Comparison of ENCODE assay signal across 21 cellular contexts in genomic region chr1:220315070-220315839, GRCh38.
"Had no signal": no experiment of that assay in that cellular context is flagged by ENCODE, and none has a peak within 500 bp of the region (broad histone marks: within the 10 kb centered on the region; RNA-seq: fewer than 3 reads in every experiment).

No MANE protein-coding gene starts in this region.

- H3K9me3 ChIP-seq: body of pancreas, esophagus squamous epithelium, neutrophil, ovary, prostate gland, thoracic aorta, upper lobe of left lung had no signal

- H3K4me3 ChIP-seq: body of pancreas, esophagus squamous epithelium, ovary, prostate gland, thoracic aorta, upper lobe of left lung had no signal

- H3K27me3 ChIP-seq: body of pancreas, esophagus squamous epithelium, ovary, upper lobe of left lung had no signal

- DNase-seq: activated gamma-delta T cell treated with Interleukin-2 at 50 U/mL for 16 hours; activated T-cell treated with anti-CD3 and anti-CD28 coated beads, Interleukin-2, amount 50 U/mL, for 1 hour; anterior cingulate cortex; body of pancreas; central memory CD4-positive, alpha-beta T cell; dermis blood vessel endothelial cell; effector CD8-positive, alpha-beta T cell; esophagus squamous epithelium; mesenchymal stem cell; ovary; stimulated activated CD4-positive, alpha-beta T cell treated with anti-CD3 and anti-CD28 coated beads, Interleukin-2, amount 100 ng/mL, for 24 hours; stimulated activated naive B cell treated with anti-CD40 and anti-IgM and Interleukin-4, amounts not matched to agents 10 μg/mL and 1 μg/mL and 100 μg/mL, for 72 hours; T1000; upper lobe of left lung had no signal

- H3K27ac Mint-ChIP-seq: activated naive CD4-positive, alpha-beta T cell treated with anti-CD3 and anti-CD28 coated beads, Interleukin-2, amount 50 U/mL, for 24 hours; nephron; T-helper 1 cell treated with Interleukin-12 subunit alpha and Interleukin-12 subunit beta and Interleukin-4 antibody, amounts not matched to agents 30 μg/mL and 1 μg/mL, for 36 hours; WTC11 had no signal

- H3K9me3 Mint-ChIP-seq: activated naive CD4-positive, alpha-beta T cell treated with anti-CD3 and anti-CD28 coated beads, Interleukin-2, amount 50 U/mL, for 24 hours; nephron; stimulated activated naive B cell treated with anti-CD40 and anti-IgM and Interleukin-4, amounts not matched to agents 10 μg/mL and 1 μg/mL and 100 μg/mL, for 72 hours; T-helper 1 cell treated with Interleukin-12 subunit alpha and Interleukin-12 subunit beta and Interleukin-4 antibody, amounts not matched to agents 30 μg/mL and 1 μg/mL, for 36 hours had no signal

- H3K36me3 Mint-ChIP-seq: activated naive CD4-positive, alpha-beta T cell treated with anti-CD3 and anti-CD28 coated beads, Interleukin-2, amount 50 U/mL, for 24 hours; stimulated activated naive B cell treated with anti-CD40 and anti-IgM and Interleukin-4, amounts not matched to agents 10 μg/mL and 1 μg/mL and 100 μg/mL, for 72 hours; WTC11 had no signal

- H3K27me3 Mint-ChIP-seq: activated naive CD4-positive, alpha-beta T cell treated with anti-CD3 and anti-CD28 coated beads, Interleukin-2, amount 50 U/mL, for 24 hours had no signal

- ATAC-seq: body of pancreas; stimulated activated naive B cell treated with anti-CD40 and anti-IgM and Interleukin-4, amounts not matched to agents 10 μg/mL and 1 μg/mL and 100 μg/mL, for 72 hours; WTC11 had no signal

- H3K36me3 ChIP-seq: esophagus squamous epithelium, neutrophil, ovary, prostate gland, thoracic aorta, upper lobe of left lung had no signal

- H3K4me1 Mint-ChIP-seq: activated naive CD4-positive, alpha-beta T cell treated with anti-CD3 and anti-CD28 coated beads, Interleukin-2, amount 50 U/mL, for 24 hours; nephron; stimulated activated naive B cell treated with anti-CD40 and anti-IgM and Interleukin-4, amounts not matched to agents 10 μg/mL and 1 μg/mL and 100 μg/mL, for 72 hours had no signal

- H3K27ac ChIP-seq: body of pancreas, esophagus squamous epithelium, neutrophil, ovary, prostate gland, thoracic aorta, upper lobe of left lung had no signal

- H3K4me1 ChIP-seq: body of pancreas, prostate gland, upper lobe of left lung had no signal

- H3K4me3 Mint-ChIP-seq: activated naive CD4-positive, alpha-beta T cell treated with anti-CD3 and anti-CD28 coated beads, Interleukin-2, amount 50 U/mL, for 24 hours; nephron; stimulated activated naive B cell treated with anti-CD40 and anti-IgM and Interleukin-4, amounts not matched to agents 10 μg/mL and 1 μg/mL and 100 μg/mL, for 72 hours; T-helper 1 cell treated with Interleukin-12 subunit alpha and Interleukin-12 subunit beta and Interleukin-4 antibody, amounts not matched to agents 30 μg/mL and 1 μg/mL, for 36 hours; WTC11 had no signal
